Comparison of ENCODE assay signal across 9 cellular contexts in genomic region chr1:198880818-198881597, GRCh38.
DNase-seq lines count a peak whose midpoint lies in the region; ATAC-seq and TF ChIP-seq lines count a peak whose summit lies in the region.
"Had no signal": no experiment of that assay in that cellular context is flagged by ENCODE, and none has a peak within 500 bp of the region (broad histone marks: within the 10 kb centered on the region; RNA-seq: fewer than 3 reads in every experiment).

No MANE protein-coding gene starts in this region.

- H3K27ac Mint-ChIP-seq in Calu3 (ENCODE audit: unreplicated experiment): peak overlapping the region; percentile 99

- BruUV-seq in Calu3 (replicated peaks; lab: Mats Ljungman, UMichigan): no TSS peak

- CTCF ChIA-PET in Calu3 (lab: Charles Lee): interaction anchor here (1.6 kb wide), 1 partner anchor 22 kb away, joined by 5 read pairs; no protein-coding TSS in a partner anchor

- H3K36me3 Mint-ChIP-seq in Calu3 (ENCODE audit: insufficient read depth, unreplicated experiment): peaks cover 42% of the 10 kb centered on the region

- 88 to 93% (median 89%) methylated on average over 4 of the region's 4 CpGs for WGBS in adrenal gland, 4 donors

- no peaks in the 10 kb centered on the region for H3K27me3 Mint-ChIP-seq in Calu3 (ENCODE audit: unreplicated experiment)

- TF ChIP-seq CTCF in Calu3 (IDR thresholded peaks at IDR 0.05; ENCODE audit: unreplicated experiment) (no peak), adrenal gland (IDR thresholded peaks at IDR 0.05) (no peak), mucosa of descending colon (IDR thresholded peaks at IDR 0.05) (no peak), uterus (IDR thresholded peaks at IDR 0.05) (no peak)

- intact Hi-C loops in Calu3 (cut with micrococcal nuclease; ENCODE audit: unreplicated experiment) (loop anchor here (2.0 kb wide), 1 partner anchor 54 kb away; no protein-coding TSS in a partner anchor), adrenal gland (cut with DNase I) (no loop called here), mucosa of descending colon (cut with DNase I, micrococcal nuclease) (no loop called here), uterus (cut with DNase I; ENCODE audit: low total_unique reads) (no loop called here)

- H3K4me3 ChIP-seq in adrenal gland (no peak overlapping the region), mucosa of descending colon (no peak overlapping the region), uterus (no peak overlapping the region)

- H3K27ac ChIP-seq in adrenal gland: peak overlapping the region in 4 of 5 donors; percentile 5 to 61 (median 12)
- no peak overlapping the region for H3K27ac ChIP-seq in uterus

- H3K27me3 ChIP-seq in adrenal gland (no peaks in the 10 kb centered on the region), uterus (no peaks in the 10 kb centered on the region)

- peaks cover 6% of the 10 kb centered on the region for H3K9me3 Mint-ChIP-seq in Calu3 (ENCODE audit: low read depth, unreplicated experiment)

- H3K36me3 ChIP-seq in adrenal gland (replicated peaks in 1 of 2) (no peaks in the 10 kb centered on the region), mucosa of descending colon (ENCODE audit: low read depth) (no peaks in the 10 kb centered on the region), uterus (no peaks in the 10 kb centered on the region)

- H3K4me1 Mint-ChIP-seq in Calu3 (ENCODE audit: low read depth, unreplicated experiment): peaks cover 44% of the 10 kb centered on the region

- peak; percentile 79 for ATAC-seq in mucosa of descending colon
- ATAC-seq in HG02571 (IDR thresholded peaks at IDR 0.05; ENCODE audit: unreplicated experiment): no peak
- no peak for ATAC-seq in HG03095 (IDR thresholded peaks at IDR 0.05; ENCODE audit: unreplicated experiment)

- peak overlapping the region; percentile 36 for H3K4me3 Mint-ChIP-seq in Calu3 (ENCODE audit: low read depth, unreplicated experiment)

- H3K9me3 ChIP-seq in adrenal gland (replicated peaks in 1 of 3) (no peaks in the 10 kb centered on the region), mucosa of descending colon (no peaks in the 10 kb centered on the region), uterus (no peaks in the 10 kb centered on the region)

- no peak for TF ChIP-seq POLR2A in adrenal gland (IDR thresholded peaks at IDR 0.05)
- TF ChIP-seq POLR2A in uterus (IDR thresholded peaks at IDR 0.05): no peak

- H3K4me1 ChIP-seq in adrenal gland (replicated peaks in 1 of 2) (peaks cover 14 to 19% of the 10 kb centered on the region in 2 donors), mucosa of descending colon (ENCODE audit: low read depth) (no peaks in the 10 kb centered on the region), uterus (no peaks in the 10 kb centered on the region)

- DNase-seq in Calu3: peak; percentile 57
- peak; percentile 73 to 81 for DNase-seq in Kasumi-1 (lab: John Stamatoyannopoulos, UW)
- DNase-seq in adrenal gland: peak in 2 of 7 donors; percentile 23 to 26
- no peak for DNase-seq in mucosa of descending colon
- DNase-seq in uterus: no peak
- no peak for DNase-seq in 8988T
- DNase-seq: stimulated activated CD4-positive, alpha-beta T cell treated with anti-CD3 and anti-CD28 coated beads, Interleukin-15, amount 100 ng/mL, for 24 hours had no signal

Comparison
In these comparisons a context has a peak if more than half of its experiments do, and no peak if none do; other contexts are left out.
1. DNase-seq: peak in Calu3 (single experiment) and Kasumi-1 (2 of 2); none in mucosa of descending colon (0 of 3), uterus (0 of 2) and 8988T (single experiment).
2. H3K27ac ChIP-seq: peak in adrenal gland (4 of 5); none in uterus (0 of 2).